In the genomic region with DNA sequence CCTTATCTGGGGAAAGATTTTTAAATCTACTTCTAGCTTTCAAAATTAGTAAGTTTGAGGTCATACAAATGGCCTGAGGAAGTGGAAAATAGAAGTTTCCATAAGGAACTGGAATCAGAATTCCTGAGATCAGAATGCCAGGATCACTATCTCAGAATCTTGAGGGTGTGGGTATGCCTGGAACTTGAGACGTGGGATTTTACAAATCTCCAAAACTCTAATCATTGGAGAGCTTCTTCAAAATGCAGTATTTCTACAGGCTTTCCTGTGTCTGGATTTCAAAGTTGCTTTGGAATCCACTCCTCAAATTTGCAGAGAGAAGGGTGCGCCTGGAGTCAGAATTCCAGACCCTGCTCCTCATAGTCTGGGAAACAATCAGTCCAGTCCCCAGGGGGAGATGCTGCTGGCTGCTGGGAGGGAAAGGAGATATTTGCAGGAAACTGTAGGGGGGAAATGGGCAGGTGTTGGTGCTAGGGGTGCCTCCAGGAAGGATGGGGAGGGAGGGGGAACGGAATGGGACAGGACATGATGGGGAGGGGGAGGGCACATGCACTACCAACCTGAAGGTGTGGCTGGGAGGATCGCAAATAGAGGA, we compare ENCODE assay signal across 20 cellular contexts. TPM values are rescaled to one million over a fixed set of nuclear protein-coding genes. Genes with fewer than 3 reads are reported as not detected.
A peak's percentile ranks its signal among the peaks of the same experiment; 100 is the strongest.
DNase-seq lines count a peak whose midpoint lies in the region; ATAC-seq and TF ChIP-seq lines count a peak whose summit lies in the region.
"Had no signal": no experiment of that assay in that cellular context is flagged by ENCODE, and none has a peak within 500 bp of the region (broad histone marks: within the 10 kb centered on the region; RNA-seq: fewer than 3 reads in every experiment).

No MANE protein-coding gene starts in this region.

- no peaks in the 10 kb centered on the region for H3K27me3 ChIP-seq in GM23338 (ENCODE audit: insufficient read depth)
- no peaks in the 10 kb centered on the region for H3K27me3 ChIP-seq in neural progenitor cell
- no peaks in the 10 kb centered on the region for H3K27me3 ChIP-seq in effector memory CD4-positive, alpha-beta T cell (replicated peaks; ENCODE audit: control insufficient read depth, insufficient read depth, low read length, poor library complexity, severe bottlenecking)

- H3K4me1 ChIP-seq in GM23338 (ENCODE audit: insufficient read depth) (peaks cover 37% of the 10 kb centered on the region), neural progenitor cell (peaks cover 45% of the 10 kb centered on the region)
- peaks cover 5% of the 10 kb centered on the region for H3K4me1 ChIP-seq in effector memory CD4-positive, alpha-beta T cell (ENCODE audit: control insufficient read depth, insufficient read depth, low read length, poor library complexity, severe bottlenecking)

- H3F3A ChIP-seq in GM23338 (replicated peaks; ENCODE audit: low read depth) (0 out of 2 replicates have a peak, but pooled peaks cover 8% of the 10 kb centered on the region), neural progenitor cell (ENCODE audit: low read depth) (peaks cover 29% of the 10 kb centered on the region)

- H4K20me1 ChIP-seq in GM23338 (replicated peaks; ENCODE audit: insufficient read depth) = no peaks in the 10 kb centered on the region; the same call in 1 of the 2 replicates
- no peaks in the 10 kb centered on the region for H4K20me1 ChIP-seq in neural progenitor cell (ENCODE audit: low read depth)

- H3K9me3 Mint-ChIP-seq in GM23338 (no peaks in the 10 kb centered on the region), neural progenitor cell (peaks cover 3% of the 10 kb centered on the region), glutamatergic neuron (ENCODE audit: unreplicated experiment) (peaks cover 12% of the 10 kb centered on the region)
- H3K9me3 Mint-ChIP-seq: CD4-positive, CD25-positive, alpha-beta regulatory T cell had no signal

- no peaks in the 10 kb centered on the region for H3K9me3 ChIP-seq in SK-N-MC (ENCODE audit: low read depth, low read length)
- H3K9me3 ChIP-seq in neural progenitor cell (ENCODE audit: low read depth) = no peaks in the 10 kb centered on the region
- no peaks in the 10 kb centered on the region for H3K9me3 ChIP-seq in effector memory CD4-positive, alpha-beta T cell (ENCODE audit: control insufficient read depth, low read length)

- H3K4me2 ChIP-seq in GM23338 = peak overlapping the region; percentile 41
- H3K4me2 ChIP-seq in neural progenitor cell = peak overlapping the region; percentile 56

- H3K9ac ChIP-seq in SK-N-MC (ENCODE audit: insufficient read length) (peak overlapping the region; percentile 41), neural progenitor cell (no peak overlapping the region)
- H3K9ac ChIP-seq: GM23248 had no signal

- H3K36me3 Mint-ChIP-seq in GM23338 (ENCODE audit: low read depth) (no peaks in the 10 kb centered on the region), neural progenitor cell (no peaks in the 10 kb centered on the region), glutamatergic neuron (ENCODE audit: unreplicated experiment) (no peaks in the 10 kb centered on the region)
- H3K36me3 Mint-ChIP-seq: CD4-positive, CD25-positive, alpha-beta regulatory T cell had no signal

- no peak for ATAC-seq in GM23338
- ATAC-seq: sciatic nerve had no signal

- DNase-seq in GM23338 (ENCODE audit: low spot score) (no peak), SK-N-MC (ENCODE audit: low read depth, low spot score) (no peak), neural progenitor cell (ENCODE audit: low spot score) (no peak), glutamatergic neuron (no peak)
- DNase-seq in effector memory CD4-positive, alpha-beta T cell = no peak
- DNase-seq: activated CD4-positive, alpha-beta T cell treated with anti-CD3 and anti-CD28 coated beads for 1 hour; activated CD8-positive, alpha-beta memory T cell treated with anti-CD3 and anti-CD28 coated beads, Interleukin-2, amount 50 U/mL, for 48 hours; activated naive CD4-positive, alpha-beta T cell; CD4-positive, CD25-positive, alpha-beta regulatory T cell; dermis blood vessel endothelial cell; DND-41; erythroblast; GM23248; KG1; NCI-H446 treated with DMSO at 0.1 percent for 48 hours; occipital lobe; stimulated activated CD4-positive, alpha-beta T cell treated with anti-CD3 and anti-CD28 coated beads, Interleukin-2, amount 100 ng/mL, for 48 hours; stimulated activated CD8-positive, alpha-beta memory T cell treated with anti-CD3 and anti-CD28 coated beads, Interleukin-4, amount 100 ng/mL, for 48 hours had no signal

- TF ChIP-seq CTCF in GM23338 (conservative IDR thresholded peaks at IDR 0.05; ENCODE audit: low read depth in 2 of 2) (no peak), neural progenitor cell (IDR thresholded peaks at IDR 0.05) (no peak), glutamatergic neuron (IDR thresholded peaks at IDR 0.05; ENCODE audit: partially characterized antibody, unreplicated experiment) (no peak)

- H2AFZ ChIP-seq in GM23338 = no peak overlapping the region
- no peak overlapping the region for H2AFZ ChIP-seq in neural progenitor cell (replicated peaks)
- H2AFZ ChIP-seq: GM23248 had no signal

- H3K79me2 ChIP-seq in GM23338 (replicated peaks; ENCODE audit: insufficient read depth) = no peaks in the 10 kb centered on the region
- H3K79me2 ChIP-seq in neural progenitor cell (ENCODE audit: low read depth) = peaks cover 4% of the 10 kb centered on the region

- H3K27ac ChIP-seq in GM23338 (ENCODE audit: low read depth) (no peak overlapping the region), SK-N-MC (0 out of 2 replicates have a peak overlapping the region, but pooled peaks have one; percentile 25), neural progenitor cell (no peak overlapping the region)
- H3K27ac ChIP-seq in effector memory CD4-positive, alpha-beta T cell (ENCODE audit: insufficient read depth, low read length, poor library complexity, severe bottlenecking) = no peak overlapping the region
- H3K27ac ChIP-seq: GM23248 had no signal

- no peak overlapping the region for H3K4me3 Mint-ChIP-seq in GM23338
- H3K4me3 Mint-ChIP-seq in neural progenitor cell = peak overlapping the region; percentile 30
- no peak overlapping the region for H3K4me3 Mint-ChIP-seq in glutamatergic neuron (ENCODE audit: unreplicated experiment)

- H3K4me3 ChIP-seq in GM23338 = 0 out of 2 replicates have a peak overlapping the region, but pooled peaks have one; percentile 17
- no peak overlapping the region; the same call in 1 of the 2 replicates for H3K4me3 ChIP-seq in SK-N-MC
- no peak overlapping the region for H3K4me3 ChIP-seq in neural progenitor cell
- no peak overlapping the region for H3K4me3 ChIP-seq in effector memory CD4-positive, alpha-beta T cell (ENCODE audit: insufficient read depth, low read depth, low read length, poor library complexity, severe bottlenecking)
- H3K4me3 ChIP-seq: GM23248 had no signal

- H3K27me3 Mint-ChIP-seq in GM23338 (ENCODE audit: insufficient read depth, low read depth, poor library complexity) = peaks cover 13% of the 10 kb centered on the region
- H3K27me3 Mint-ChIP-seq in neural progenitor cell (ENCODE audit: insufficient read depth, low read depth) = peaks cover 23% of the 10 kb centered on the region
- H3K27me3 Mint-ChIP-seq in glutamatergic neuron (ENCODE audit: unreplicated experiment) = peaks cover 10% of the 10 kb centered on the region

- no peak overlapping the region for H3K27ac Mint-ChIP-seq in GM23338
- H3K27ac Mint-ChIP-seq in neural progenitor cell = no peak overlapping the region
- no peak overlapping the region for H3K27ac Mint-ChIP-seq in glutamatergic neuron (ENCODE audit: unreplicated experiment)

- H3K9me2 ChIP-seq in GM23338 (ENCODE audit: insufficient read depth) = no peaks in the 10 kb centered on the region

- H3K36me3 ChIP-seq in GM23338 (ENCODE audit: insufficient read depth) = no peaks in the 10 kb centered on the region
- no peaks in the 10 kb centered on the region for H3K36me3 ChIP-seq in SK-N-MC (ENCODE audit: insufficient read depth, low read length)
- H3K36me3 ChIP-seq in neural progenitor cell = no peaks in the 10 kb centered on the region
- H3K36me3 ChIP-seq in effector memory CD4-positive, alpha-beta T cell (ENCODE audit: control insufficient read depth, insufficient read depth, low read length) = no peaks in the 10 kb centered on the region

- H3K4me1 Mint-ChIP-seq in GM23338 (peaks cover 55% of the 10 kb centered on the region), neural progenitor cell (peaks cover 59% of the 10 kb centered on the region), glutamatergic neuron (ENCODE audit: low read depth, unreplicated experiment) (peaks cover 58% of the 10 kb centered on the region)

RNA-seq across cellular contexts. Expression of a gene that starts 31.0 kb away (rescaled TPM):
- not detected in 2 replicates for total RNA-seq in GM23338 (2014; rRNA removed; shearing (Covaris generic))
- polyA plus RNA-seq in GM23338 (2016; fragmentation: Nextera tagmentation; extraction: Ambion mirVana) = 0.15 and 0.23 TPM in 2 replicates
- total RNA-seq in neural progenitor cell (ENCODE audit: low replicate concordance) (3.1 and 6.2 TPM in 2 replicates), glutamatergic neuron (ENCODE audit: unreplicated experiment) (not detected)
- total RNA-seq: CD4-positive, CD25-positive, alpha-beta regulatory T cell; GM23248; lung microvascular endothelial cell; sciatic nerve had no signal
- polyA plus RNA-seq: CD4-positive, CD25-positive, alpha-beta regulatory T cell; GM23248 had no signal

RNA-seq across cellular contexts. Expression of a gene that starts 33.4 kb away (rescaled TPM):
- 16.5 and 20.8 TPM in 2 replicates for total RNA-seq in GM23338 (2014; rRNA removed; shearing (Covaris generic))
- polyA plus RNA-seq in GM23338 (2016; fragmentation: Nextera tagmentation; extraction: Ambion mirVana) = 9.5 and 12.0 TPM in 2 replicates
- total RNA-seq in neural progenitor cell (ENCODE audit: low replicate concordance) (11.1 and 14.1 TPM in 2 replicates), glutamatergic neuron (ENCODE audit: unreplicated experiment) (1.8 TPM)

RNA-seq across cellular contexts. Expression of a gene that starts 55.3 kb away (rescaled TPM):
- total RNA-seq in GM23338 (2014; rRNA removed; shearing (Covaris generic)) = 28.2 and 36.0 TPM in 2 replicates
- polyA plus RNA-seq in GM23338 (2016; fragmentation: Nextera tagmentation; extraction: Ambion mirVana) = 77.7 and 83.3 TPM in 2 replicates
- total RNA-seq in neural progenitor cell (ENCODE audit: low replicate concordance) (13.5 and 31.1 TPM in 2 replicates), glutamatergic neuron (ENCODE audit: unreplicated experiment) (44.2 TPM)

RNA-seq across cellular contexts. Expression of a gene that starts 55.7 kb away (rescaled TPM):
- total RNA-seq in GM23338 (2014; rRNA removed; shearing (Covaris generic)) = 157 and 203 TPM in 2 replicates
- 77.8 and 90.8 TPM in 2 replicates for polyA plus RNA-seq in GM23338 (2016; fragmentation: Nextera tagmentation; extraction: Ambion mirVana)
- total RNA-seq in neural progenitor cell (ENCODE audit: low replicate concordance) (90.4 and 151 TPM in 2 replicates), glutamatergic neuron (ENCODE audit: unreplicated experiment) (64.6 TPM)

RNA-seq across cellular contexts. Expression of a gene that starts 56.4 kb away (rescaled TPM):
- total RNA-seq in GM23338 (2014; rRNA removed; shearing (Covaris generic)) = 0.89 TPM in 1 of 2 replicates, not detected in the other
- polyA plus RNA-seq in GM23338 (2016; fragmentation: Nextera tagmentation; extraction: Ambion mirVana) = 0.16 and 0.31 TPM in 2 replicates
- total RNA-seq in neural progenitor cell (ENCODE audit: low replicate concordance) (0.03 TPM in 1 of 2 replicates, not detected in the other), glutamatergic neuron (ENCODE audit: unreplicated experiment) (not detected)
- total RNA-seq: GM23248 had no signal
